20 cellular contexts compared by ENCODE assay signal in genomic region chr11:1461806-1462455, GRCh38.
"Had no signal": no experiment of that assay in that cellular context is flagged by ENCODE, and none has a peak within 500 bp of the region (broad histone marks: within the 10 kb centered on the region; RNA-seq: fewer than 3 reads in every experiment).

No MANE protein-coding gene starts in this region.

- H3K27me3 ChIP-seq: ascending aorta, left lung, pancreas had no signal

- H3K27ac ChIP-seq: epithelial cell of prostate, left lung, pancreas, SK-N-MC, WERI-Rb-1 had no signal

- H3K4me3 ChIP-seq: left lung, pancreas, SK-N-MC had no signal

- H3K4me1 ChIP-seq: pancreas had no signal

- H3K27me3 Mint-ChIP-seq: dendritic cell treated with granulocyte-macrophage colony-stimulating factor and Interleukin-4, amounts not matched to agents 40 ng/mL and 50 ng/mL, for 4 days; effector memory CD8-positive, alpha-beta T cell; stimulated activated memory B cell treated with anti-CD40 and anti-IgM and Interleukin-4, amounts not matched to agents 10 μg/mL and 1 μg/mL and 100 μg/mL, for 72 hours; type B pancreatic cell had no signal

- H3K4me3 Mint-ChIP-seq: activated T-cell treated with anti-CD3 and anti-CD28 coated beads, Interleukin-2, amount 50 U/mL, for 72 hours; dendritic cell treated with granulocyte-macrophage colony-stimulating factor and Interleukin-4, amounts not matched to agents 40 ng/mL and 50 ng/mL, for 4 days; effector memory CD8-positive, alpha-beta T cell; stimulated activated memory B cell treated with anti-CD40 and anti-IgM and Interleukin-4, amounts not matched to agents 10 μg/mL and 1 μg/mL and 100 μg/mL, for 72 hours; type B pancreatic cell had no signal

- H3K4me1 Mint-ChIP-seq: stimulated activated memory B cell treated with anti-CD40 and anti-IgM and Interleukin-4, amounts not matched to agents 10 μg/mL and 1 μg/mL and 100 μg/mL, for 72 hours had no signal

- H3K9me3 ChIP-seq: ascending aorta, pancreas had no signal

- DNase-seq: activated CD4-positive, alpha-beta T cell treated with anti-CD3 and anti-CD28 coated beads for 1 hour; activated effector memory CD4-positive, alpha-beta T cell treated with anti-CD3 and anti-CD28 coated beads, Interleukin-2, amount 50 U/mL, for 16 hours; activated naive CD4-positive, alpha-beta T cell treated with anti-CD3 and anti-CD28 coated beads, Interleukin-2, amount 50 U/mL, for 16 hours; activated T-cell treated with anti-CD3 and anti-CD28 coated beads, Interleukin-2, amount 50 U/mL, for 72 hours; cerebellar nuclear complex; effector memory CD8-positive, alpha-beta T cell; head of caudate nucleus; kidney; left lung; mammary epithelial cell; midbrain; pancreas; stimulated activated CD4-positive, alpha-beta T cell treated with anti-CD3 and anti-CD28 coated beads, Interleukin-4, amount 100 ng/mL, for 24 hours; WERI-Rb-1 had no signal

- H3K27ac Mint-ChIP-seq: activated T-cell treated with anti-CD3 and anti-CD28 coated beads, Interleukin-2, amount 50 U/mL, for 72 hours; dendritic cell treated with granulocyte-macrophage colony-stimulating factor and Interleukin-4, amounts not matched to agents 40 ng/mL and 50 ng/mL, for 4 days; effector memory CD8-positive, alpha-beta T cell; stimulated activated memory B cell treated with anti-CD40 and anti-IgM and Interleukin-4, amounts not matched to agents 10 μg/mL and 1 μg/mL and 100 μg/mL, for 72 hours; type B pancreatic cell had no signal

- H3K9me3 Mint-ChIP-seq: activated T-cell treated with anti-CD3 and anti-CD28 coated beads, Interleukin-2, amount 50 U/mL, for 72 hours; effector memory CD8-positive, alpha-beta T cell; stimulated activated memory B cell treated with anti-CD40 and anti-IgM and Interleukin-4, amounts not matched to agents 10 μg/mL and 1 μg/mL and 100 μg/mL, for 72 hours; type B pancreatic cell had no signal
